19 cellular contexts compared by ENCODE assay signal in genomic region chr4:166146806-166147540, GRCh38.
DNase-seq lines count a peak whose midpoint lies in the region; ATAC-seq, FAIRE-seq and TF ChIP-seq lines count a peak whose summit lies in the region.
"Had no signal": no experiment of that assay in that cellular context is flagged by ENCODE, and none has a peak within 500 bp of the region (broad histone marks: within the 10 kb centered on the region; RNA-seq: fewer than 3 reads in every experiment).

No MANE protein-coding gene starts in this region.

- H3K79me2 ChIP-seq in HepG2 (ENCODE audit: insufficient read depth, low read length), result no peaks in the 10 kb centered on the region

- no peak overlapping the region for H3K4me2 ChIP-seq in HepG2 (ENCODE audit: low read depth, low read length)
- H3K4me2 ChIP-seq: BLaER1 had no signal

- in situ Hi-C loops in G401 (cut with HindIII; ENCODE audit: low sequenced_read_pairs) (no loop called here), HepG2 (cut with HindIII; ENCODE audit: extremely low pct_ligation_motif_present, low pct_unique_long_range_greater_than_20kb) (no loop called here)

- TF ChIP-seq POLR2A in right lobe of liver (IDR thresholded peaks at IDR 0.05), result no peak
- TF ChIP-seq POLR2A in HepG2 (IDR thresholded peaks at IDR 0.05; ENCODE audit: insufficient read depth in 1 of 2, low read depth in 2 of 2, low read length in 2 of 2), result no peak

- FAIRE-seq in HepG2 (lab: Jason Lieb, UNC), result no peak

- H3K4me1 ChIP-seq in right lobe of liver (no peaks in the 10 kb centered on the region), lower lobe of right lung (no peaks in the 10 kb centered on the region), HepG2 (ENCODE audit: insufficient read depth, low read length) (no peaks in the 10 kb centered on the region)
- H3K4me1 ChIP-seq: BLaER1, SJSA1 had no signal

- WGBS in right lobe of liver (ENCODE audit: insufficient coverage, low coverage, low lambda C conversion rate, missing lambda C conversion rate), result 51% methylated on average over 6 of the region's 6 CpGs
- 3% methylated on average over 6 of the region's 6 CpGs for WGBS in HepG2 (ENCODE audit: low lambda C conversion rate)

- no peak for TF ChIP-seq CTCF in right lobe of liver (IDR thresholded peaks at IDR 0.05)
- TF ChIP-seq CTCF in lower lobe of right lung (IDR thresholded peaks at IDR 0.05), result no peak
- TF ChIP-seq CTCF in HepG2 (CRISPR knock-in tag; IDR thresholded peaks at IDR 0.05), result no peak

- CTCF ChIA-PET in HepG2 (lab: Yijun Ruan, JAX; ENCODE audit: low intra/inter-chr PET ratio, low total read pairs), result no interaction called here

- H3K9me3 ChIP-seq in right lobe of liver (no peaks in the 10 kb centered on the region), lower lobe of right lung (no peaks in the 10 kb centered on the region), HepG2 (ENCODE audit: low read length) (no peaks in the 10 kb centered on the region)
- H3K9me3 ChIP-seq: BLaER1, SJSA1 had no signal

- TF ChIP-seq EP300 in HepG2 (IDR thresholded peaks at IDR 0.05; ENCODE audit: low read depth in 2 of 2, low read length in 2 of 2) (no peak), HepG2 (CRISPR knock-in tag; IDR thresholded peaks at IDR 0.05; ENCODE audit: borderline replicate concordance) (no peak)

- H3K27ac ChIP-seq in right lobe of liver (no peak overlapping the region), lower lobe of right lung (no peak overlapping the region), HepG2 (ENCODE audit: extremely low read length, insufficient read depth, low read length) (no peak overlapping the region)
- H3K27ac ChIP-seq: BLaER1, SJSA1 had no signal

- H3K36me3 ChIP-seq in right lobe of liver (no peaks in the 10 kb centered on the region), lower lobe of right lung (no peaks in the 10 kb centered on the region), HepG2 (replicated peaks in 1 of 2; ENCODE audit: control insufficient read depth in 1 of 2, insufficient read depth in 2 of 2, low read length in 2 of 2) (no peaks in the 10 kb centered on the region)
- H3K36me3 ChIP-seq: BLaER1, SJSA1 had no signal

- no peak for ATAC-seq in right lobe of liver
- ATAC-seq in lower lobe of right lung, result no peak
- no peak for ATAC-seq in HepG2
- ATAC-seq: T-cell had no signal

- H2AFZ ChIP-seq in HepG2 (ENCODE audit: low read length), result no peak overlapping the region

- H3K27me3 ChIP-seq in right lobe of liver, result no peaks in the 10 kb centered on the region
- H3K27me3 ChIP-seq in lower lobe of right lung (ENCODE audit: low read depth), result no peaks in the 10 kb centered on the region
- H3K27me3 ChIP-seq in HepG2 (ENCODE audit: control insufficient read depth in 1 of 2, insufficient read depth in 2 of 2, low read length in 2 of 2), result no peaks in the 10 kb centered on the region
- H3K27me3 ChIP-seq: BLaER1 had no signal

- POLR2A ChIA-PET in HepG2 (lab: Yijun Ruan, JAX), result no interaction called here

- no peak for TF ChIP-seq RAD21 in HepG2 (CRISPR knock-in tag; IDR thresholded peaks at IDR 0.05)

- no TSS peak for BruUV-seq in HepG2 (replicated peaks; lab: Mats Ljungman, UMichigan)

- H3K9ac ChIP-seq in HepG2 (ENCODE audit: insufficient read depth, low read depth, low read length), result no peak overlapping the region
- H3K9ac ChIP-seq: BLaER1 had no signal

- H4K20me1 ChIP-seq in HepG2 (ENCODE audit: insufficient read depth, low read length), result no peaks in the 10 kb centered on the region
- H4K20me1 ChIP-seq: BLaER1 had no signal

- DNase-seq in COR-L47 (lab: John Stamatoyannopoulos, UW) (peak; percentile 38), G401 (ENCODE audit: low spot score) (peak; percentile 88), NCI-H2227 (lab: John Stamatoyannopoulos, UW; ENCODE audit: unreplicated experiment) (peak; percentile 0), amniotic epithelial cell (ENCODE audit: low read depth) (peak; percentile 73), right lobe of liver (no peak), AML-193 (lab: John Stamatoyannopoulos, UW) (no peak), lower lobe of right lung (no peak), HepG2 (ENCODE audit: low spot score) (no peak)
- DNase-seq: CD8-positive, alpha-beta memory T cell; EL; HCEC 1CT; NCI-H1105 treated with DMSO at 0.1 percent for 48 hours; NCI-H1930; NCI-H526; RPMI8226; T-cell; T1000 had no signal

- H3K4me3 ChIP-seq in right lobe of liver, result no peak overlapping the region
- no peak overlapping the region for H3K4me3 ChIP-seq in lower lobe of right lung
- no peak overlapping the region for H3K4me3 ChIP-seq in HepG2 (replicated peaks in 1 of 3; ENCODE audit: insufficient read depth in 1 of 3, low read depth in 2 of 3, low read length in 3 of 3)
- H3K4me3 ChIP-seq: BLaER1, SJSA1 had no signal

- intact Hi-C loops in right lobe of liver (cut with DNase I) (no loop called here), lower lobe of right lung (cut with DNase I) (no loop called here), HepG2 (cut with micrococcal nuclease; ENCODE audit: unreplicated experiment) (no loop called here)

TF ChIP-seq in HepG2, 621 proteins besides CTCF, POLR2A, EP300 and RAD21:
- TF ChIP-seq AGO2 (optimal IDR thresholded peaks at IDR 0.05; ENCODE audit: low read depth, low read length), result no peak
- no peak for TF ChIP-seq SOX6 (IDR thresholded peaks at IDR 0.05)
- no peak for TF ChIP-seq SOX6 (CRISPR knock-in tag; IDR thresholded peaks at IDR 0.05)
- TF ChIP-seq ZNF343 (CRISPR knock-in tag; IDR thresholded peaks at IDR 0.05), result no peak
- TF ChIP-seq THAP11 (CRISPR knock-in tag; IDR thresholded peaks at IDR 0.05), result no peak
- TF ChIP-seq FOXA1 (IDR thresholded peaks at IDR 0.05), result no peak
- TF ChIP-seq FOXA1 (CRISPR knock-in tag; IDR thresholded peaks at IDR 0.05), result no peak
- no peak for TF ChIP-seq AKNA (CRISPR knock-in tag; IDR thresholded peaks at IDR 0.05; ENCODE audit: borderline replicate concordance)
- no peak for TF ChIP-seq WIZ (CRISPR knock-in tag; IDR thresholded peaks at IDR 0.05)
TF ChIP-seq in HepG2: peak in this region for 0.

Comparison
In these comparisons a context has a peak if more than half of its experiments do, and no peak if none do; other contexts are left out.
1. DNase-seq: peak in COR-L47 (single experiment), G401 (single experiment), NCI-H2227 (single experiment) and amniotic epithelial cell (single experiment); none in right lobe of liver (0 of 3), AML-193 (0 of 2), lower lobe of right lung (single experiment) and HepG2 (single experiment).